ENCODE assay signal across 8 cellular contexts in genomic region chr12:77065361-77066204, GRCh38. TPM values are rescaled to one million over a fixed set of nuclear protein-coding genes. Genes with fewer than 3 reads are reported as not detected.
DNase-seq lines count a peak whose midpoint lies in the region; ATAC-seq and TF ChIP-seq lines count a peak whose summit lies in the region.

TSS of gene E2F7 (minus strand) at chr12:77065569. CDS start at chr12:77064635, 934 bp downstream.

- peak; percentile 15 to 19 for TF ChIP-seq POLR2A in uterus (IDR thresholded peaks at IDR 0.05)

- H3K27me3 ChIP-seq in right atrium auricular region (no peaks in the 10 kb centered on the region), uterus (no peaks in the 10 kb centered on the region)

- H3K36me3 ChIP-seq in right atrium auricular region (no peaks in the 10 kb centered on the region), uterus (no peaks in the 10 kb centered on the region)

- TF ChIP-seq CTCF in right atrium auricular region (IDR thresholded peaks at IDR 0.05) (no peak), uterus (IDR thresholded peaks at IDR 0.05) (no peak)

- H3K27ac ChIP-seq in right atrium auricular region: peak within 1 kb of the TSS in 1 of 2 donors; percentile 53
- H3K27ac ChIP-seq in uterus: peak within 1 kb of the TSS; percentile 40 to 71

- DNase-seq in NCI-H146 treated with DMSO at 0.1 percent for 48 hours (lab: John Stamatoyannopoulos, UW; ENCODE audit: unreplicated experiment) (peak; percentile 92), T-helper 1 cell (peak; percentile 61 to 86 (median 69)), amniotic stem cell (lab: John Stamatoyannopoulos, UW) (peak; percentile 72), right atrium auricular region (ENCODE audit: low spot score) (peak; percentile 85), pulmonary artery endothelial cell (ENCODE audit: low read depth, low spot score) (peak; percentile 71), uterus (peak; percentile 76 to 84)

- H3K4me1 ChIP-seq in right atrium auricular region (peaks cover 0 to 15% of the 10 kb centered on the region in 2 donors), uterus (peaks cover 0 to 6% of the 10 kb centered on the region in 2 donors)

- H3K9me3 ChIP-seq in right atrium auricular region (no peaks in the 10 kb centered on the region), uterus (no peaks in the 10 kb centered on the region)

- intact Hi-C loops in uterus (cut with DNase I; ENCODE audit: low total_unique reads): no loop called here

- peak within 1 kb of the TSS; percentile 63 to 82 for H3K4me3 ChIP-seq in right atrium auricular region
- H3K4me3 ChIP-seq in uterus: peak within 1 kb of the TSS; percentile 31 to 73

- peak; percentile 38 for ATAC-seq in GM18499 (IDR thresholded peaks at IDR 0.05; ENCODE audit: insufficient read depth, unreplicated experiment)
- peak; percentile 71 for ATAC-seq in HG02885 (IDR thresholded peaks at IDR 0.05; ENCODE audit: poor library complexity, unreplicated experiment)

RNA-seq across cellular contexts. Expression of gene E2F7, which starts in this region (rescaled TPM):
- under 1 TPM in 1 of 2 donors, not detected in 1; 0.75 TPM for total RNA-seq in right atrium auricular region
- 10.2 and 12.7 TPM in 2 replicates for total RNA-seq in pulmonary artery endothelial cell
- 1 to 10 TPM in 1 of 4 donors, not detected in 3; 5.9 TPM for total RNA-seq in uterus

Comparison
In these comparisons a context has a peak if more than half of its experiments do, and no peak if none do; other contexts are left out.
1. Peak in DNase-seq and H3K4me3 ChIP-seq in right atrium auricular region; RNA of the gene not detected or under 1 TPM.